12 cellular contexts compared by ENCODE assay signal in the genomic region with DNA sequence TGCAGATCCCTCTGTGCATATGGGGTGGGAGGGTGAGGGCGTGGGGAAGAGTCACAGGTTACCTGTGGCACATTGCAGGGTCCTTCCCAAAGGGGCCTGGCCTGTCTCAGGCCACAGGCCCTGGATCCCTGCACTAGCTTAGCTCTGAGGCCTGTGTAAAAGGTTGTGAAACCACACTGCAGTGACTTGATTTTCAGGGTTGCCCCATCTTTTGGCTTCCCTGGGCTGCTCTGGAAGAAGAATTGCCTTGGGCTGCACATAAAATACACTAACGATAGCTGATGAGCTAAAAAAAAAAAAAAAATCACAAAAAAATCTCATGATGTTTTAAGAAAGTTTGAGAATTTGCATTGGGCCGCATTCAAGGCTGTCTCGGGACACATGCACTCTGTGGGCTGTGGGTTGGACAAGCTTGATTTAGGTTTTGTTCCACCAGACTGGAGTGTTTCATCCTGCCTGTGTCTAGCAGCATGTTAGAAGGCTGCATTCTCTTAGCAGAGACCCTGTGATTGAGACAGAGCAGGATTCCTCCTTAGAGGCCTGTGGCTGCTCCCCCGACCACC. TPM values are rescaled to one million over a fixed set of nuclear protein-coding genes. Genes with fewer than 3 reads are reported as not detected.
A peak's percentile ranks its signal among the peaks of the same experiment; 100 is the strongest.
DNase-seq lines count a peak whose midpoint lies in the region; ATAC-seq and TF ChIP-seq lines count a peak whose summit lies in the region.
"Had no signal": no experiment of that assay in that cellular context is flagged by ENCODE, and none has a peak within 500 bp of the region (broad histone marks: within the 10 kb centered on the region; RNA-seq: fewer than 3 reads in every experiment).

No MANE protein-coding gene starts in this region.

- peak; percentile 25 for DNase-seq in MCF 10A (ENCODE audit: unreplicated experiment)
- no peak for DNase-seq in mammary epithelial cell
- DNase-seq in Panc1 (ENCODE audit: low read depth, low spot score) = no peak
- no peak for DNase-seq in hepatocyte (ENCODE audit: low spot score)
- DNase-seq in type B pancreatic cell (ENCODE audit: extremely low spot score, unreplicated experiment) = no peak
- no peak for DNase-seq in H7
- DNase-seq in cerebellar nuclear complex (lab: John Stamatoyannopoulos, UW) = no peak
- no peak for DNase-seq in chondrocyte (ENCODE audit: low spot score)
- DNase-seq: central memory CD4-positive, alpha-beta T cell; heart right ventricle; NCI-H2081 treated with DMSO at 0.1 percent for 48 hours; posterior cingulate gyrus had no signal

- H3K36me3 ChIP-seq in mammary epithelial cell (ENCODE audit: insufficient read depth, low read length) (no peaks in the 10 kb centered on the region), Panc1 (ENCODE audit: control insufficient read depth, insufficient read depth, low read length) (no peaks in the 10 kb centered on the region), hepatocyte (replicated peaks; ENCODE audit: insufficient read depth, low read depth) (no peaks in the 10 kb centered on the region), H7 (replicated peaks; ENCODE audit: control insufficient read depth, insufficient read depth, low read length) (peaks cover 2% of the 10 kb centered on the region)
- H3K36me3 ChIP-seq: heart right ventricle had no signal

- ATAC-seq in Panc1 = peak; percentile 69; the same call in 1 of the 2 replicates

- H3K4me3 ChIP-seq in mammary epithelial cell (replicated peaks in 1 of 3; ENCODE audit: insufficient read depth in 1 of 3, low read depth in 2 of 3, low read length in 3 of 3) = no peak overlapping the region
- H3K4me3 ChIP-seq in Panc1 (ENCODE audit: low read depth in 2 of 2, low read length in 2 of 2) = no peak overlapping the region
- no peak overlapping the region for H3K4me3 ChIP-seq in hepatocyte
- H3K4me3 ChIP-seq in H7 (ENCODE audit: insufficient read depth, low read depth, low read length) = no peak overlapping the region
- H3K4me3 ChIP-seq: heart right ventricle had no signal

- H3K4me1 ChIP-seq in mammary epithelial cell (ENCODE audit: insufficient read depth, low read length) (no peaks in the 10 kb centered on the region), Panc1 (ENCODE audit: control insufficient read depth, insufficient read depth, low read length) (no peaks in the 10 kb centered on the region), hepatocyte (ENCODE audit: insufficient read depth) (peaks cover 8% of the 10 kb centered on the region)

- 70% methylated on average over 5 of the region's 5 CpGs for WGBS in mammary epithelial cell (ENCODE audit: low coverage, missing lambda C conversion rate)
- WGBS in hepatocyte (ENCODE audit: low lambda C conversion rate, missing lambda C conversion rate) = 60% methylated on average over 5 of the region's 5 CpGs

- POLR2A ChIA-PET in MCF 10A (lab: Yijun Ruan, JAX) = interaction anchor here (0.6 to 2.2 kb wide), 9 partner anchors 10 to 304 kb away, joined by 3 to 11 read pairs (median 3); a partner anchor contains a TSS
- POLR2A ChIA-PET in Panc1 (lab: Charles Lee) = no interaction called here

- H3K27me3 Mint-ChIP-seq in MCF 10A (ENCODE audit: insufficient read depth, unreplicated experiment) (no peaks in the 10 kb centered on the region), type B pancreatic cell (peaks cover 27% of the 10 kb centered on the region), chondrocyte (ENCODE audit: low read depth) (peaks cover 14% of the 10 kb centered on the region)

- H3K27ac Mint-ChIP-seq in MCF 10A (ENCODE audit: low read depth, unreplicated experiment) = no peak overlapping the region
- H3K27ac Mint-ChIP-seq in type B pancreatic cell = peak overlapping the region; percentile 83
- no peak overlapping the region for H3K27ac Mint-ChIP-seq in chondrocyte (ENCODE audit: unreplicated experiment)

- peaks cover 11% of the 10 kb centered on the region for H3K36me3 Mint-ChIP-seq in MCF 10A (ENCODE audit: insufficient read depth, unreplicated experiment)
- H3K36me3 Mint-ChIP-seq in type B pancreatic cell = no peaks in the 10 kb centered on the region
- H3K36me3 Mint-ChIP-seq in chondrocyte (ENCODE audit: low read depth) = no peaks in the 10 kb centered on the region

- CTCF ChIA-PET in MCF 10A (lab: Yijun Ruan, JAX) (interaction anchor here (0.6 to 1.3 kb wide), 2 partner anchors 26 to 195 kb away, joined by 3 to 6 read pairs; no protein-coding TSS in a partner anchor), mammary epithelial cell (lab: Charles Lee; ENCODE audit: low non-redundant PET) (no interaction called here), Panc1 (lab: Charles Lee) (no interaction called here)

- in situ Hi-C loops in mammary epithelial cell (cut with MboI; ENCODE audit: low sequenced_read_pairs in 2 of 2) (no loop called here), Panc1 (cut with HindIII; ENCODE audit: low pct_unique_long_range_greater_than_20kb, low sequenced_read_pairs) (no loop called here)

- H3K9ac ChIP-seq in mammary epithelial cell (ENCODE audit: insufficient read depth, low read length) = no peak overlapping the region

- H3K9me3 ChIP-seq in mammary epithelial cell (replicated peaks; ENCODE audit: insufficient read depth, low read length) (no peaks in the 10 kb centered on the region), Panc1 (ENCODE audit: control insufficient read depth, insufficient read depth, low read depth, low read length) (no peaks in the 10 kb centered on the region), hepatocyte (ENCODE audit: low read depth) (no peaks in the 10 kb centered on the region)
- H3K9me3 ChIP-seq: heart right ventricle had no signal

- no peaks in the 10 kb centered on the region for H3K79me2 ChIP-seq in mammary epithelial cell (ENCODE audit: insufficient read depth, low read length)
- no peaks in the 10 kb centered on the region for H3K79me2 ChIP-seq in hepatocyte

- no peaks in the 10 kb centered on the region for H4K20me1 ChIP-seq in mammary epithelial cell (ENCODE audit: insufficient read depth, low read length)
- no peaks in the 10 kb centered on the region for H4K20me1 ChIP-seq in hepatocyte (ENCODE audit: insufficient read depth, poor library complexity, severe bottlenecking)

- H3K9me2 ChIP-seq in hepatocyte (replicated peaks; ENCODE audit: insufficient read depth) = no peaks in the 10 kb centered on the region

- BruUV-seq in MCF 10A (replicated peaks; lab: Mats Ljungman, UMichigan) (no TSS peak), mammary epithelial cell (replicated peaks; lab: Mats Ljungman, UMichigan) (no TSS peak), Panc1 (replicated peaks; lab: Mats Ljungman, UMichigan) (no TSS peak)

- H3K4me2 ChIP-seq in mammary epithelial cell (ENCODE audit: insufficient read depth, low read depth, low read length) = no peak overlapping the region
- no peak overlapping the region for H3K4me2 ChIP-seq in hepatocyte

- H3K27me3 ChIP-seq in mammary epithelial cell (ENCODE audit: insufficient read depth, low read length) (no peaks in the 10 kb centered on the region), Panc1 (ENCODE audit: control insufficient read depth, insufficient read depth, low read length) (no peaks in the 10 kb centered on the region), hepatocyte (no peaks in the 10 kb centered on the region), H7 (ENCODE audit: control insufficient read depth, insufficient read depth, low read length) (no peaks in the 10 kb centered on the region)

- H2AFZ ChIP-seq in mammary epithelial cell (ENCODE audit: low read depth, low read length) = no peak overlapping the region
- no peak overlapping the region for H2AFZ ChIP-seq in hepatocyte

- H3K9me3 Mint-ChIP-seq in MCF 10A (ENCODE audit: unreplicated experiment) = no peaks in the 10 kb centered on the region
- H3K9me3 Mint-ChIP-seq in type B pancreatic cell = no peaks in the 10 kb centered on the region
- no peaks in the 10 kb centered on the region for H3K9me3 Mint-ChIP-seq in chondrocyte (ENCODE audit: low read depth)

- dilution Hi-C loops in mammary epithelial cell (cut with HindIII; ENCODE audit: low sequenced_read_pairs) = no loop called here

- peaks cover 30% of the 10 kb centered on the region for H3K4me1 Mint-ChIP-seq in MCF 10A (ENCODE audit: insufficient read depth, unreplicated experiment)
- peaks cover 22% of the 10 kb centered on the region for H3K4me1 Mint-ChIP-seq in type B pancreatic cell (ENCODE audit: unreplicated experiment)
- peaks cover 3% of the 10 kb centered on the region for H3K4me1 Mint-ChIP-seq in chondrocyte (ENCODE audit: low read depth)

- H3K27ac ChIP-seq in mammary epithelial cell (ENCODE audit: insufficient read depth, low read depth, low read length) = no peak overlapping the region
- H3K27ac ChIP-seq in Panc1 (ENCODE audit: low read length) = no peak overlapping the region
- peak overlapping the region; percentile 75 for H3K27ac ChIP-seq in hepatocyte

- no peak overlapping the region for H3K4me3 Mint-ChIP-seq in MCF 10A (ENCODE audit: unreplicated experiment)
- H3K4me3 Mint-ChIP-seq in type B pancreatic cell = peak overlapping the region; percentile 33
- no peak overlapping the region for H3K4me3 Mint-ChIP-seq in chondrocyte (ENCODE audit: unreplicated experiment)

- intact Hi-C loops in MCF 10A (cut with micrococcal nuclease) = no loop called here
- intact Hi-C loops in mammary epithelial cell (cut with micrococcal nuclease) = no loop called here
- intact Hi-C loops in Panc1 (cut with micrococcal nuclease; ENCODE audit: unreplicated experiment) = no loop called here

- TF ChIP-seq CTCF in MCF 10A (IDR thresholded peaks at IDR 0.05; ENCODE audit: unreplicated experiment) (no peak), mammary epithelial cell (conservative IDR thresholded peaks at IDR 0.05 in 1 of 2, IDR thresholded peaks at IDR 0.05 in 1 of 2; ENCODE audit: extremely low read depth in 1 of 2, insufficient read depth in 1 of 2, low read depth in 1 of 2, low read length in 2 of 2) (no peak), Panc1 (IDR thresholded peaks at IDR 0.05) (no peak), hepatocyte (IDR thresholded peaks at IDR 0.05; ENCODE audit: poor library complexity) (no peak), type B pancreatic cell (conservative IDR thresholded peaks at IDR 0.05) (no peak), chondrocyte (IDR thresholded peaks at IDR 0.05) (no peak)

RNA-seq across cellular contexts. Expression of a gene that starts 35.9 kb away (rescaled TPM):
- total RNA-seq in MCF 10A (2022) = not detected in 2 replicates
- under 1 TPM in 1 of 2 donors, not detected in 1; 0.33 TPM for total RNA-seq in mammary epithelial cell
- not detected for polyA plus RNA-seq in mammary epithelial cell
- polyA minus RNA-seq in mammary epithelial cell = not detected
- 0.05 TPM for total RNA-seq in Panc1 (2021; ENCODE audit: unreplicated experiment)
- 0.12 TPM for polyA plus RNA-seq in Panc1 (2012; ENCODE audit: insufficient read length)
- total RNA-seq in hepatocyte = 6.6 and 10.2 TPM in 2 replicates
- 10.7 and 15.1 TPM in 2 replicates for polyA plus RNA-seq in hepatocyte
- total RNA-seq in type B pancreatic cell (ENCODE audit: low replicate concordance) = 0.33 and 0.41 TPM in 2 replicates
- not detected in 2 replicates for total RNA-seq in H7 (2014; rRNA removed; shearing (Covaris generic))
- total RNA-seq in chondrocyte = not detected in 3 replicates
